1 cellular context compared by ENCODE assay signal in the genomic region with DNA sequence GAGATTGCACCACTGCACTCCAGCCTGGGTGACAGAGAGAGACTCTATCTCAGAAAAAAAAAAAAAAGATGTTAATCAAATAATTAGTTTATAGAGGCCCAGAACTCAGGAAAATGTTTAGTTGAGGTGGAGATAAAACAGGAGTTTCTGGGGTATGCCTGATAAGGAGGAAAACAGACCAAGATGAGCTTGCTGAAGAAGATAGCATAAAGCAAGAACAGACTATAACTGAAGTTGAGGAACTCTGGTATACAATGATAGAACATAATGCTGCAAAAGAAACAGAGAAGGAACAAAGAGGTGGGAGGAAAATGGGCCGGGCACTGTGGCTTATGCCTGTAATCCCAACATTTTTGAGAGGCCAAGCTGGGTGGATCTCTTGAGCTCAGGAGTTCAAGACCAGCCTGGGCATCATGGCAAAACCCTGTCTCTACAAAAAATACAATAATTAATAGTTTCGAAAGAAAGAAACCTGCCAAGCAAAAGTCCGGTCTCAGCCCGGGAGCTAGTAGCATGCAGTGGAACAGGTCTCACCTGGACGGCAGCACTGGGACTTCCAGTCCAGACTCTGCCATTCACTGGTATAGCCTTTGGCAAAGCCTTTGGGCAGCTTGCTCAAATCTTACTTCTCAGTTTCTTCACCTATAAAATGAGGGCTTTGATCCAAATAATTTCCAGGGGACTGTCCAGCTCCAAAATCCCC.
TF ChIP-seq lines count a peak whose summit lies in the region.

No MANE protein-coding gene starts in this region.

TF ChIP-seq in GM23338, 12 proteins besides CTCF, POLR2A, EP300 and RAD21 (continued from another document):
- TF ChIP-seq, protein P1, sequence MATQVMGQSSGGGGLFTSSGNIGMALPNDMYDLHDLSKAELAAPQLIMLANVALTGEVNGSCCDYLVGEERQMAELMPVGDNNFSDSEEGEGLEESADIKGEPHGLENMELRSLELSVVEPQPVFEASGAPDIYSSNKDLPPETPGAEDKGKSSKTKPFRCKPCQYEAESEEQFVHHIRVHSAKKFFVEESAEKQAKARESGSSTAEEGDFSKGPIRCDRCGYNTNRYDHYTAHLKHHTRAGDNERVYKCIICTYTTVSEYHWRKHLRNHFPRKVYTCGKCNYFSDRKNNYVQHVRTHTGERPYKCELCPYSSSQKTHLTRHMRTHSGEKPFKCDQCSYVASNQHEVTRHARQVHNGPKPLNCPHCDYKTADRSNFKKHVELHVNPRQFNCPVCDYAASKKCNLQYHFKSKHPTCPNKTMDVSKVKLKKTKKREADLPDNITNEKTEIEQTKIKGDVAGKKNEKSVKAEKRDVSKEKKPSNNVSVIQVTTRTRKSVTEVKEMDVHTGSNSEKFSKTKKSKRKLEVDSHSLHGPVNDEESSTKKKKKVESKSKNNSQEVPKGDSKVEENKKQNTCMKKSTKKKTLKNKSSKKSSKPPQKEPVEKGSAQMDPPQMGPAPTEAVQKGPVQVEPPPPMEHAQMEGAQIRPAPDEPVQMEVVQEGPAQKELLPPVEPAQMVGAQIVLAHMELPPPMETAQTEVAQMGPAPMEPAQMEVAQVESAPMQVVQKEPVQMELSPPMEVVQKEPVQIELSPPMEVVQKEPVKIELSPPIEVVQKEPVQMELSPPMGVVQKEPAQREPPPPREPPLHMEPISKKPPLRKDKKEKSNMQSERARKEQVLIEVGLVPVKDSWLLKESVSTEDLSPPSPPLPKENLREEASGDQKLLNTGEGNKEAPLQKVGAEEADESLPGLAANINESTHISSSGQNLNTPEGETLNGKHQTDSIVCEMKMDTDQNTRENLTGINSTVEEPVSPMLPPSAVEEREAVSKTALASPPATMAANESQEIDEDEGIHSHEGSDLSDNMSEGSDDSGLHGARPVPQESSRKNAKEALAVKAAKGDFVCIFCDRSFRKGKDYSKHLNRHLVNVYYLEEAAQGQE (IDR thresholded peaks at IDR 0.05; ENCODE audit: unreplicated experiment), result no peak
- TF ChIP-seq STAT1 (IDR thresholded peaks at IDR 0.05; ENCODE audit: unreplicated experiment), result no peak
- no peak for TF ChIP-seq CREB1 (CRISPR knock-in tag; IDR thresholded peaks at IDR 0.05; ENCODE audit: low read depth)
- TF ChIP-seq, protein P2, sequence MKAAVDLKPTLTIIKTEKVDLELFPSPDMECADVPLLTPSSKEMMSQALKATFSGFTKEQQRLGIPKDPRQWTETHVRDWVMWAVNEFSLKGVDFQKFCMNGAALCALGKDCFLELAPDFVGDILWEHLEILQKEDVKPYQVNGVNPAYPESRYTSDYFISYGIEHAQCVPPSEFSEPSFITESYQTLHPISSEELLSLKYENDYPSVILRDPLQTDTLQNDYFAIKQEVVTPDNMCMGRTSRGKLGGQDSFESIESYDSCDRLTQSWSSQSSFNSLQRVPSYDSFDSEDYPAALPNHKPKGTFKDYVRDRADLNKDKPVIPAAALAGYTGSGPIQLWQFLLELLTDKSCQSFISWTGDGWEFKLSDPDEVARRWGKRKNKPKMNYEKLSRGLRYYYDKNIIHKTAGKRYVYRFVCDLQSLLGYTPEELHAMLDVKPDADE (IDR thresholded peaks at IDR 0.05), result no peak
- TF ChIP-seq POLR2AphosphoS5 (IDR thresholded peaks at IDR 0.05; ENCODE audit: low read depth), result no peak
- no peak for TF ChIP-seq ZNF114 (CRISPR knock-in tag; IDR thresholded peaks at IDR 0.05)
- TF ChIP-seq, protein P3, sequence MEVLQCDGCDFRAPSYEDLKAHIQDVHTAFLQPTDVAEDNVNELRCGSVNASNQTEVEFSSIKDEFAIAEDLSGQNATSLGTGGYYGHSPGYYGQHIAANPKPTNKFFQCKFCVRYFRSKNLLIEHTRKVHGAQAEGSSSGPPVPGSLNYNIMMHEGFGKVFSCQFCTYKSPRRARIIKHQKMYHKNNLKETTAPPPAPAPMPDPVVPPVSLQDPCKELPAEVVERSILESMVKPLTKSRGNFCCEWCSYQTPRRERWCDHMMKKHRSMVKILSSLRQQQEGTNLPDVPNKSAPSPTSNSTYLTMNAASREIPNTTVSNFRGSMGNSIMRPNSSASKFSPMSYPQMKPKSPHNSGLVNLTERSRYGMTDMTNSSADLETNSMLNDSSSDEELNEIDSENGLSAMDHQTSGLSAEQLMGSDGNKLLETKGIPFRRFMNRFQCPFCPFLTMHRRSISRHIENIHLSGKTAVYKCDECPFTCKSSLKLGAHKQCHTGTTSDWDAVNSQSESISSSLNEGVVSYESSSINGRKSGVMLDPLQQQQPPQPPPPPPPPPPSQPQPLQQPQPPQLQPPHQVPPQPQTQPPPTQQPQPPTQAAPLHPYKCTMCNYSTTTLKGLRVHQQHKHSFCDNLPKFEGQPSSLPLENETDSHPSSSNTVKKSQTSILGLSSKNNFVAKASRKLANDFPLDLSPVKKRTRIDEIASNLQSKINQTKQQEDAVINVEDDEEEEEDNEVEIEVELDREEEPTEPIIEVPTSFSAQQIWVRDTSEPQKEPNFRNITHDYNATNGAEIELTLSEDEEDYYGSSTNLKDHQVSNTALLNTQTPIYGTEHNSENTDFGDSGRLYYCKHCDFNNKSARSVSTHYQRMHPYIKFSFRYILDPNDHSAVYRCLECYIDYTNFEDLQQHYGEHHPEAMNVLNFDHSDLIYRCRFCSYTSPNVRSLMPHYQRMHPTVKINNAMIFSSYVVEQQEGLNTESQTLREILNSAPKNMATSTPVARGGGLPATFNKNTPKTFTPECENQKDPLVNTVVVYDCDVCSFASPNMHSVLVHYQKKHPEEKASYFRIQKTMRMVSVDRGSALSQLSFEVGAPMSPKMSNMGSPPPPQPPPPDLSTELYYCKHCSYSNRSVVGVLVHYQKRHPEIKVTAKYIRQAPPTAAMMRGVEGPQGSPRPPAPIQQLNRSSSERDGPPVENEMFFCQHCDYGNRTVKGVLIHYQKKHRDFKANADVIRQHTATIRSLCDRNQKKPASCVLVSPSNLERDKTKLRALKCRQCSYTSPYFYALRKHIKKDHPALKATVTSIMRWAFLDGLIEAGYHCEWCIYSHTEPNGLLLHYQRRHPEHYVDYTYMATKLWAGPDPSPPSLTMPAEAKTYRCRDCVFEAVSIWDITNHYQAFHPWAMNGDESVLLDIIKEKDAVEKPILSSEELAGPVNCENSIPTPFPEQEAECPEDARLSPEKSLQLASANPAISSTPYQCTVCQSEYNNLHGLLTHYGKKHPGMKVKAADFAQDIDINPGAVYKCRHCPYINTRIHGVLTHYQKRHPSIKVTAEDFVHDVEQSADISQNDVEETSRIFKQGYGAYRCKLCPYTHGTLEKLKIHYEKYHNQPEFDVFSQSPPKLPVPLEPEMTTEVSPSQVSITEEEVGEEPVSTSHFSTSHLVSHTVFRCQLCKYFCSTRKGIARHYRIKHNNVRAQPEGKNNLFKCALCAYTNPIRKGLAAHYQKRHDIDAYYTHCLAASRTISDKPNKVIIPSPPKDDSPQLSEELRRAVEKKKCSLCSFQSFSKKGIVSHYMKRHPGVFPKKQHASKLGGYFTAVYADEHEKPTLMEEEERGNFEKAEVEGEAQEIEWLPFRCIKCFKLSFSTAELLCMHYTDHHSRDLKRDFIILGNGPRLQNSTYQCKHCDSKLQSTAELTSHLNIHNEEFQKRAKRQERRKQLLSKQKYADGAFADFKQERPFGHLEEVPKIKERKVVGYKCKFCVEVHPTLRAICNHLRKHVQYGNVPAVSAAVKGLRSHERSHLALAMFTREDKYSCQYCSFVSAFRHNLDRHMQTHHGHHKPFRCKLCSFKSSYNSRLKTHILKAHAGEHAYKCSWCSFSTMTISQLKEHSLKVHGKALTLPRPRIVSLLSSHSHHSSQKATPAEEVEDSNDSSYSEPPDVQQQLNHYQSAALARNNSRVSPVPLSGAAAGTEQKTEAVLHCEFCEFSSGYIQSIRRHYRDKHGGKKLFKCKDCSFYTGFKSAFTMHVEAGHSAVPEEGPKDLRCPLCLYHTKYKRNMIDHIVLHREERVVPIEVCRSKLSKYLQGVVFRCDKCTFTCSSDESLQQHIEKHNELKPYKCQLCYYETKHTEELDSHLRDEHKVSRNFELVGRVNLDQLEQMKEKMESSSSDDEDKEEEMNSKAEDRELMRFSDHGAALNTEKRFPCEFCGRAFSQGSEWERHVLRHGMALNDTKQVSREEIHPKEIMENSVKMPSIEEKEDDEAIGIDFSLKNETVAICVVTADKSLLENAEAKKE (CRISPR knock-in tag; IDR thresholded peaks at IDR 0.05), result no peak
- no peak for TF ChIP-seq EZH2 (IDR thresholded peaks at IDR 0.05; ENCODE audit: low read depth, unreplicated experiment)
